In genomic region chr2:216074380-216074779, GRCh38 we compare ENCODE assay signal across 15 cellular contexts. TPM values are rescaled to one million over a fixed set of nuclear protein-coding genes. Genes with fewer than 3 reads are reported as not detected.
"Had no signal": no experiment of that assay in that cellular context is flagged by ENCODE, and none has a peak within 500 bp of the region (broad histone marks: within the 10 kb centered on the region; RNA-seq: fewer than 3 reads in every experiment).

No MANE protein-coding gene starts in this region.

- H3K4me1 ChIP-seq: gastrocnemius medialis, heart right ventricle, tibial artery, uterus had no signal

- H3K27ac ChIP-seq: gastrocnemius medialis, heart right ventricle, lower lobe of right lung, pancreas, tibial artery, uterus had no signal

- H3K9me3 Mint-ChIP-seq: stimulated activated effector memory CD8-positive, alpha-beta T cell treated with anti-CD3 and anti-CD28 coated beads, Interleukin-12 subunit alpha, Interleukin-12 subunit beta, amount 100 ng/mL, for 72 hours had no signal

- ATAC-seq: gastrocnemius medialis, heart right ventricle, left colon, lower lobe of right lung, pancreas had no signal

- H3K4me3 Mint-ChIP-seq: stimulated activated effector memory CD8-positive, alpha-beta T cell treated with anti-CD3 and anti-CD28 coated beads, Interleukin-12 subunit alpha, Interleukin-12 subunit beta, amount 100 ng/mL, for 72 hours had no signal

- H3K36me3 ChIP-seq: gastrocnemius medialis, heart right ventricle, lower lobe of right lung, pancreas, tibial artery, uterus had no signal

- H3K9me3 ChIP-seq: gastrocnemius medialis, lower lobe of right lung, pancreas, tibial artery, uterus had no signal

- FAIRE-seq: islet of Langerhans, pancreas had no signal

- DNase-seq: activated CD4-positive, alpha-beta T cell treated with anti-CD3 and anti-CD28 coated beads, Interleukin-2, amount 50 U/mL, for 1 hour; activated naive CD4-positive, alpha-beta T cell treated with Interleukin-2 at 50 U/mL for 16 hours; erythroblast; gastrocnemius medialis; heart right ventricle; left colon; lower lobe of right lung; midbrain; pancreas; stimulated activated CD4-positive, alpha-beta T cell treated with anti-CD3 and anti-CD28 coated beads, Interleukin-12 subunit alpha, Interleukin-12 subunit beta, amount 100 ng/mL, for 4 hours; SW 1271; tibial artery; uterus had no signal

- H3K27ac Mint-ChIP-seq: stimulated activated effector memory CD8-positive, alpha-beta T cell treated with anti-CD3 and anti-CD28 coated beads, Interleukin-12 subunit alpha, Interleukin-12 subunit beta, amount 100 ng/mL, for 72 hours had no signal

- H3K4me3 ChIP-seq: gastrocnemius medialis, heart right ventricle, lower lobe of right lung, pancreas, tibial artery, uterus had no signal

- H3K27me3 ChIP-seq: gastrocnemius medialis, heart right ventricle, pancreas, tibial artery, uterus had no signal

RNA-seq across cellular contexts. Expression of gene TMEM169, which starts 7.3 kb away (rescaled TPM):
- total RNA-seq: gastrocnemius medialis had no signal
